Comparison of ENCODE assay signal across 10 cellular contexts in genomic region chr6:35624341-35625070, GRCh38.
A peak's percentile ranks its signal among the peaks of the same experiment; 100 is the strongest.
DNase-seq lines count a peak whose midpoint lies in the region; ATAC-seq and TF ChIP-seq lines count a peak whose summit lies in the region.
"Had no signal": no experiment of that assay in that cellular context is flagged by ENCODE, and none has a peak within 500 bp of the region (broad histone marks: within the 10 kb centered on the region; RNA-seq: fewer than 3 reads in every experiment).

No MANE protein-coding gene starts in this region.

- H3K4me3 ChIP-seq in heart left ventricle (no peak overlapping the region), fibroblast of the aortic adventitia (ENCODE audit: low read depth, low read length) (no peak overlapping the region)

- TF ChIP-seq CTCF in heart left ventricle (IDR thresholded peaks at IDR 0.05), result peak in 9 of 12 donors; percentile 14 to 41 (median 29)
- TF ChIP-seq CTCF in fibroblast of the aortic adventitia (IDR thresholded peaks at IDR 0.05; ENCODE audit: insufficient read depth, low read length), result peak; percentile 29

- H3K27me3 Mint-ChIP-seq in T-helper 17 cell, result no peaks in the 10 kb centered on the region

- ATAC-seq in heart left ventricle (peak in 1 of 4 donors; percentile 39), left cardiac atrium (no peak), T-helper 17 cell (peak; percentile 89), esophagus mucosa (no peak)

- H3K27me3 ChIP-seq in heart left ventricle, result no peaks in the 10 kb centered on the region

- no peaks in the 10 kb centered on the region for H3K9me3 ChIP-seq in heart left ventricle
- no peaks in the 10 kb centered on the region for H3K9me3 ChIP-seq in T-helper 17 cell (ENCODE audit: control insufficient read depth, low read length, poor library complexity, severe bottlenecking)

- no peak for TF ChIP-seq POLR2A in heart left ventricle (IDR thresholded peaks at IDR 0.05)

- peak overlapping the region; percentile 90 for H3K27ac Mint-ChIP-seq in T-helper 17 cell

- peak overlapping the region in 3 of 12 donors; percentile 13 to 46 (median 39) for H3K27ac ChIP-seq in heart left ventricle

- intact Hi-C loops in heart left ventricle (cut with DNase I) (loop anchor here in 1 of 10 donors (5.0 kb wide), 1 partner anchor 42 kb away; no protein-coding TSS in a partner anchor), left cardiac atrium (cut with DNase I) (no loop called here)

- H3K4me1 ChIP-seq in heart left ventricle, result peaks cover 0 to 66% (median 0%) of the 10 kb centered on the region in 12 donors

- peaks cover 12% of the 10 kb centered on the region for H3K4me1 Mint-ChIP-seq in T-helper 17 cell

- H3K4me3 Mint-ChIP-seq in T-helper 17 cell, result peak overlapping the region; percentile 7

- H3K36me3 Mint-ChIP-seq in T-helper 17 cell (ENCODE audit: low read depth), result peaks cover 6% of the 10 kb centered on the region

- no peak for DNase-seq in heart left ventricle
- DNase-seq in left cardiac atrium, result no peak
- no peak for DNase-seq in T-helper 17 cell
- peak; percentile 27 for DNase-seq in fibroblast of the aortic adventitia (ENCODE audit: low read depth)
- DNase-seq in HK-2 (ENCODE audit: unreplicated experiment), result no peak
- DNase-seq in HPDE6-E6E7 (ENCODE audit: extremely low spot score), result no peak
- DNase-seq in superior temporal gyrus (ENCODE audit: extremely low spot score), result no peak
- DNase-seq: aorta, RPMI8226 had no signal

- H3K36me3 ChIP-seq in heart left ventricle, result peaks cover 0 to 83% (median 28%) of the 10 kb centered on the region in 9 donors

- WGBS in heart left ventricle, 4 donors, result 90 to 95% (median 92%) methylated on average over 9 of the region's 9 CpGs
